ENCODE assay signal across 13 cellular contexts in genomic region chr2:171102802-171103201, GRCh38. TPM values are rescaled to one million over a fixed set of nuclear protein-coding genes. Genes with fewer than 3 reads are reported as not detected.
DNase-seq lines count a peak whose midpoint lies in the region; ATAC-seq and TF ChIP-seq lines count a peak whose summit lies in the region.
"Had no signal": no experiment of that assay in that cellular context is flagged by ENCODE, and none has a peak within 500 bp of the region (broad histone marks: within the 10 kb centered on the region; RNA-seq: fewer than 3 reads in every experiment).

No MANE protein-coding gene starts in this region.

- H3K79me2 ChIP-seq in OCI-LY7 (ENCODE audit: insufficient read depth, low read depth, low read length), result peaks cover 100% of the 10 kb centered on the region

- peaks cover 10% of the 10 kb centered on the region for H3K4me1 Mint-ChIP-seq in endodermal cell
- H3K4me1 Mint-ChIP-seq: nephron had no signal

- intact Hi-C loops in OCI-LY7 (cut with micrococcal nuclease; ENCODE audit: unreplicated experiment), result no loop called here

- peak overlapping the region; percentile 38 for H3K27ac Mint-ChIP-seq in endodermal cell

- no peak overlapping the region for H3K4me3 Mint-ChIP-seq in endodermal cell
- H3K4me3 Mint-ChIP-seq: nephron had no signal

- BruUV-seq in OCI-LY7 (replicated peaks; lab: Mats Ljungman, UMichigan), result no TSS peak

- H3K9ac ChIP-seq in endodermal cell (ENCODE audit: extremely low read depth, low read length, poor library complexity, severe bottlenecking), result no peak overlapping the region
- H3K9ac ChIP-seq: BLaER1 treated with 17β-estradiol and CSF1 and Interleukin-3, amounts not matched to agents 10 nM and 100 nM had no signal

- H3K4me1 ChIP-seq in HEK293 (ENCODE audit: control insufficient read depth, insufficient read depth, low read length), result peaks cover 9% of the 10 kb centered on the region; the same call in 1 of the 2 replicates
- H3K4me1 ChIP-seq in endodermal cell (ENCODE audit: control insufficient read depth, insufficient read depth, low read length), result no peaks in the 10 kb centered on the region
- H3K4me1 ChIP-seq in OCI-LY7 (ENCODE audit: insufficient read depth, low read length, poor library complexity, severe bottlenecking), result no peaks in the 10 kb centered on the region
- H3K4me1 ChIP-seq: BLaER1 treated with 17β-estradiol and CSF1 and Interleukin-3, amounts not matched to agents 10 nM and 100 nM had no signal

- no peak for ATAC-seq in GM19455 (IDR thresholded peaks at IDR 0.05; ENCODE audit: unreplicated experiment)
- ATAC-seq in GM19035 (IDR thresholded peaks at IDR 0.05; ENCODE audit: unreplicated experiment), result no peak

- DNase-seq in DMS53 (lab: John Stamatoyannopoulos, UW) (peak; percentile 94), NCI-H510A treated with DMSO at 0.1 percent for 48 hours (lab: John Stamatoyannopoulos, UW) (peak; percentile 96), endodermal cell (no peak), OCI-LY7 (ENCODE audit: low spot score) (no peak)
- DNase-seq: activated CD8-positive, alpha-beta memory T cell treated with anti-CD3 and anti-CD28 coated beads, Interleukin-2, amount 50 U/mL, for 4 hours; effector CD8-positive, alpha-beta T cell; NCI-H524 treated with DMSO at 0.1 percent for 48 hours; RPMI8226 had no signal

- H3K9me3 Mint-ChIP-seq in endodermal cell, result peaks cover 28% of the 10 kb centered on the region

- peaks cover 39% of the 10 kb centered on the region for H3K36me3 Mint-ChIP-seq in endodermal cell (ENCODE audit: low read depth)

- WGBS in endodermal cell (ENCODE audit: insufficient coverage in 1 of 2, insufficient read length in 1 of 2), 2 experiments, result 68 to 74% methylated on average over 2 to 3 of the region's 4 CpGs

- H3K27me3 ChIP-seq in endodermal cell (ENCODE audit: control insufficient read depth, insufficient read depth, low read length, poor library complexity, severe bottlenecking), result no peaks in the 10 kb centered on the region
- H3K27me3 ChIP-seq: BLaER1 treated with 17β-estradiol and CSF1 and Interleukin-3, amounts not matched to agents 10 nM and 100 nM had no signal

- TF ChIP-seq CTCF in HEK293 (tag by site-specific recombination; IDR thresholded peaks at IDR 0.05) (no peak), endodermal cell (conservative IDR thresholded peaks at IDR 0.05) (no peak), OCI-LY7 (conservative IDR thresholded peaks at IDR 0.05; ENCODE audit: low read length) (no peak)

- H4K20me1 ChIP-seq in OCI-LY7 (ENCODE audit: insufficient read depth, low read length), result peaks cover 7% of the 10 kb centered on the region; the same call in 1 of the 2 replicates

- no peak overlapping the region for H3K4me3 ChIP-seq in HEK293 (ENCODE audit: low read depth, low read length)
- H3K4me3 ChIP-seq in endodermal cell (ENCODE audit: low read length), result no peak overlapping the region
- no peak overlapping the region for H3K4me3 ChIP-seq in OCI-LY7 (ENCODE audit: low read depth, low read length, poor library complexity, severe bottlenecking)
- H3K4me3 ChIP-seq: BLaER1 treated with 17β-estradiol and CSF1 and Interleukin-3, amounts not matched to agents 10 nM and 100 nM had no signal

- H3K9me3 ChIP-seq in HEK293 (ENCODE audit: control insufficient read depth, insufficient read depth, low read depth, low read length) (no peaks in the 10 kb centered on the region), endodermal cell (ENCODE audit: control insufficient read depth, low read length) (peaks cover 34% of the 10 kb centered on the region), OCI-LY7 (ENCODE audit: low read length) (peaks cover 31% of the 10 kb centered on the region; the same call in 1 of the 2 replicates)

- peaks cover 0 to 6% of the 10 kb centered on the region in 2 experiments; a peak in 1 of 3 replicates for H3K36me3 ChIP-seq in HEK293 (ENCODE audit: control insufficient read depth in 2 of 2, insufficient read depth in 1 of 2, low read length in 2 of 2)
- peaks cover 21% of the 10 kb centered on the region for H3K36me3 ChIP-seq in endodermal cell (ENCODE audit: control insufficient read depth, insufficient read depth, low read length)
- peaks cover 94% of the 10 kb centered on the region for H3K36me3 ChIP-seq in OCI-LY7 (ENCODE audit: insufficient read depth, low read length)

- no peak overlapping the region for H3K4me2 ChIP-seq in OCI-LY7 (ENCODE audit: low read length)
- H3K4me2 ChIP-seq: BLaER1 treated with 17β-estradiol and CSF1 and Interleukin-3, amounts not matched to agents 10 nM and 100 nM had no signal

- no peaks in the 10 kb centered on the region for H3K27me3 Mint-ChIP-seq in endodermal cell (ENCODE audit: insufficient read depth)

- H3K27ac ChIP-seq in HEK293 (ENCODE audit: extremely low read depth, low read depth, low read length) (no peak overlapping the region), endodermal cell (ENCODE audit: low read depth, low read length) (peak overlapping the region; percentile 30), OCI-LY7 (ENCODE audit: low read depth, low read length, poor library complexity, severe bottlenecking) (no peak overlapping the region)
- H3K27ac ChIP-seq: BLaER1 treated with 17β-estradiol and CSF1 and Interleukin-3, amounts not matched to agents 10 nM and 100 nM had no signal

- H3K9me2 ChIP-seq in OCI-LY7 (ENCODE audit: insufficient read depth, low read length), result no peaks in the 10 kb centered on the region

- POLR2A ChIA-PET in HEK293 (lab: Yijun Ruan, JAX), result no interaction called here
- POLR2A ChIA-PET in OCI-LY7 (lab: Charles Lee), result no interaction called here

- CTCF ChIA-PET in HEK293 (lab: Yijun Ruan, JAX), result no interaction called here
- CTCF ChIA-PET in OCI-LY7 (lab: Charles Lee; ENCODE audit: unreplicated experiment), result no interaction called here

- no peak overlapping the region for H2AFZ ChIP-seq in OCI-LY7 (ENCODE audit: low read length)

TF ChIP-seq in HEK293, 187 proteins besides CTCF, POLR2A, EP300 and RAD21:
- TF ChIP-seq SP7 (tag by site-specific recombination; IDR thresholded peaks at IDR 0.05) (0 out of 2 replicates have a peak, but pooled peaks have one; percentile 18), ZNF624 (tag by site-specific recombination; IDR thresholded peaks at IDR 0.05) (no peak), ZNF214 (tag by site-specific recombination; IDR thresholded peaks at IDR 0.05; ENCODE audit: borderline replicate concordance) (no peak), OSR2 (tag by site-specific recombination; IDR thresholded peaks at IDR 0.05) (peak; percentile 11; the same call in 1 of the 2 replicates), TCF7L2 (IDR thresholded peaks at IDR 0.05; ENCODE audit: borderline replicate concordance, low read depth, low read length) (peak; percentile 90), FEZF1 (tag by site-specific recombination; IDR thresholded peaks at IDR 0.05) (peak; percentile 67), PRDM6 (tag by site-specific recombination; IDR thresholded peaks at IDR 0.05) (peak; percentile 48; the same call in 1 of the 2 replicates)

RNA-seq across cellular contexts. Expression of gene TLK1, which starts 57.9 kb away (rescaled TPM):
- total RNA-seq in endodermal cell (10 to 100 TPM; 85.4 to 85.8 TPM), OCI-LY7 (2022) (150 and 154 TPM in 2 replicates)
- polyA plus RNA-seq in endodermal cell (2013, experiment 1 of 2), result 35.0 TPM
- polyA plus RNA-seq in endodermal cell (2013, experiment 2 of 2), result 32.3 TPM
- total RNA-seq in OCI-LY7 (2014; rRNA removed; shearing (Covaris generic)), result 27.2 and 29.7 TPM in 2 replicates

Comparison
In these comparisons a context has a peak if more than half of its experiments do, and no peak if none do; other contexts are left out.
1. DNase-seq: peak in DMS53 (single experiment) and NCI-H510A treated with DMSO at 0.1 percent for 48 hours (single experiment); none in endodermal cell (single experiment) and OCI-LY7 (single experiment).